1 cellular context compared by ENCODE assay signal in genomic region chrX:136196691-136197155, GRCh38.
TF ChIP-seq lines count a peak whose summit lies in the region.

No MANE protein-coding gene starts in this region.

TF ChIP-seq in endothelial cell of umbilical vein, 7 proteins besides CTCF, POLR2A, EP300 and RAD21 (continued from another document):
- TF ChIP-seq MAX (IDR thresholded peaks at IDR 0.05; ENCODE audit: insufficient read depth, insufficient read length) (no peak), POLR2AphosphoS5 (IDR thresholded peaks at IDR 0.05; ENCODE audit: insufficient read depth, low read depth, low read length) (no peak), JUN (IDR thresholded peaks at IDR 0.05; ENCODE audit: borderline replicate concordance, insufficient read depth, insufficient read length, low read depth) (no peak), FOS (IDR thresholded peaks at IDR 0.05; ENCODE audit: borderline replicate concordance, insufficient read depth, low read length) (no peak)
